22 cellular contexts compared by ENCODE assay signal in genomic region chr7:87513735-87514319, GRCh38. TPM values are rescaled to one million over a fixed set of nuclear protein-coding genes. Genes with fewer than 3 reads are reported as not detected.
"Had no signal": no experiment of that assay in that cellular context is flagged by ENCODE, and none has a peak within 500 bp of the region (broad histone marks: within the 10 kb centered on the region; RNA-seq: fewer than 3 reads in every experiment).

No MANE protein-coding gene starts in this region.

- DNase-seq: activated CD4-positive, alpha-beta T cell treated with anti-CD3 and anti-CD28 coated beads for 48 hours; activated CD4-positive, alpha-beta T cell treated with anti-CD3 and anti-CD28 coated beads, Interleukin-2, amount 50 U/mL, for 4 hours; activated CD4-positive, CD25-positive, alpha-beta regulatory T cell treated with anti-CD3 and anti-CD28 coated beads, Interleukin-2, amount 50 U/mL, for 72 hours; activated CD8-positive, alpha-beta memory T cell treated with anti-CD3 and anti-CD28 coated beads, Interleukin-2, amount 50 U/mL, for 48 hours; activated CD8-positive, alpha-beta T cell treated with anti-CD3 and anti-CD28 coated beads, Interleukin-2, amount 10 ng/mL, durations not matched to agents 7 days and 5 days; activated effector memory CD4-positive, alpha-beta T cell treated with Interleukin-2 at 50 U/mL for 16 hours; activated naive CD4-positive, alpha-beta T cell; activated T-cell treated with anti-CD3 and anti-CD28 coated beads, Interleukin-2, amount 50 U/mL, for 24 hours; aorta; brain microvascular endothelial cell; NCI-H1105 treated with DMSO at 0.1 percent for 48 hours; NCI-H1930; NCI-H2171 treated with DMSO at 0.1 percent for 48 hours; NCI-H345; NCI-H510A; Peyer's patch; SHP77; T-helper 17 cell; T-helper 9 cell had no signal

- ATAC-seq: activated CD8-positive, alpha-beta T cell treated with anti-CD3 and anti-CD28 coated beads, Interleukin-2, amount 10 ng/mL, durations not matched to agents 7 days and 5 days; T-helper 17 cell; WTC11 had no signal

- H3K4me3 ChIP-seq: cardiac muscle cell, Peyer's patch had no signal

RNA-seq across cellular contexts. Expression of gene ABCB4, which starts 38.3 kb away (rescaled TPM):
- total RNA-seq: activated CD8-positive, alpha-beta T cell treated with anti-CD3 and anti-CD28 coated beads, Interleukin-2, amount 10 ng/mL, durations not matched to agents 7 days and 5 days; activated T-helper 1 cell treated with anti-CD3 and anti-CD28 coated beads, Interleukin-12 subunit alpha, Interleukin-12 subunit beta, Interleukin-2, Interleukin-4 antibody, amounts not matched to agents 30 ng/mL and 10 ng/mL and 1 ng/mL, durations not matched to agents 14 hours and 24 hours and 36 hours had no signal
